In the genomic region with DNA sequence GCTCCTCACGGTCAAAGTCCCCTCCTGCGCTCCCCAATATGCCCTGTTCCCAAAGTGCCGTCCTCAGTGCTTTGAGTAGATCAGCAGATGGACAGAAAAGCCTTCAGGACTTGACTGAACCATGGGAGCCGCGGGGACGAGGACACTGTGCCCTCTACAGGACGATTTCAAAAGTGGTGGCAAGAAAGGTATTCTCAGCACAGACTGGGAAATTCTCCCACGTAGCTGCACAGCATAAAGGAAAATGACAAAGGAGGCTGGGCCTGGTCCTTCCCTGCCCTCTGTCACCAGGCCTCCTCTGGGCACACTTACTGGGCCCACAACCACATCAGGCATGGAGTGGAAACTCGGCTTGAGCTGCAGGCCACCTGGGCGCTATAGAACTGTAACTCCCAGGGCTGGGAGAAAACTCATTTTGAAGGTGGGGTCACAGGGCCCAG, we compare ENCODE assay signal across 8 cellular contexts. TPM values are rescaled to one million over a fixed set of nuclear protein-coding genes. Genes with fewer than 3 reads are reported as not detected.
DNase-seq lines count a peak whose midpoint lies in the region; ATAC-seq and TF ChIP-seq lines count a peak whose summit lies in the region.

No MANE protein-coding gene starts in this region.

- H3K9me3 ChIP-seq in liver (ENCODE audit: control insufficient read depth in 4 of 4, low read length in 3 of 4): no peaks in the 10 kb centered on the region

- TF ChIP-seq CTCF in choroid plexus epithelial cell (conservative IDR thresholded peaks at IDR 0.05; ENCODE audit: low read depth, low read length): peak; percentile 86
- peak; percentile 73 for TF ChIP-seq CTCF in liver (IDR thresholded peaks at IDR 0.05; ENCODE audit: low read depth, low read length, missing input control)

- DNase-seq in SIG-M5 treated with dmso at 0.1 percent for 504 hours (lab: John Stamatoyannopoulos, UW; ENCODE audit: unreplicated experiment) (peak; percentile 74), SIG-M5 (lab: John Stamatoyannopoulos, UW) (no peak), NCI-H2081 (lab: John Stamatoyannopoulos, UW) (peak; percentile 51 to 65), choroid plexus epithelial cell (ENCODE audit: low read depth) (peak; percentile 83)
- DNase-seq in activated CD4-positive, alpha-beta T cell treated with anti-CD3 and anti-CD28 coated beads for 1 hour: peak; percentile 28
- peak; percentile 29 for DNase-seq in stimulated activated CD8-positive, alpha-beta memory T cell treated with anti-CD3 and anti-CD28 coated beads, Interleukin-15, amount 100 ng/mL, for 1 hour (ENCODE audit: low read depth)

- no peak overlapping the region for H3K9ac ChIP-seq in liver (ENCODE audit: low read depth in 1 of 2, low read length in 2 of 2)

- H3K27me3 ChIP-seq in liver (ENCODE audit: control insufficient read depth in 4 of 4, insufficient read depth in 4 of 4, low read length in 3 of 4): no peaks in the 10 kb centered on the region

- H3K4me3 ChIP-seq in choroid plexus epithelial cell (ENCODE audit: low read depth, low read length): no peak overlapping the region
- H3K4me3 ChIP-seq in liver (ENCODE audit: low read depth in 1 of 3, low read length in 3 of 3): no peak overlapping the region

- peak; percentile 67 for ATAC-seq in HG02623 (IDR thresholded peaks at IDR 0.05; ENCODE audit: unreplicated experiment)

- WGBS in liver: 26% methylated on average over 10 of the region's 10 CpGs

- no peaks in the 10 kb centered on the region for H3K36me3 ChIP-seq in liver (ENCODE audit: control insufficient read depth in 4 of 4, insufficient read depth in 3 of 4, low read depth in 1 of 4, low read length in 3 of 4)

- H3K4me1 ChIP-seq in liver (ENCODE audit: control insufficient read depth in 4 of 4, insufficient read depth in 4 of 4, low read length in 3 of 4): peaks cover 4 to 29% (median 23%) of the 10 kb centered on the region in 4 donors

- no peak overlapping the region for H3K27ac ChIP-seq in liver (ENCODE audit: low read depth in 1 of 2, low read length in 2 of 2)

- peak; percentile 94 to 98 for TF ChIP-seq RAD21 in liver (IDR thresholded peaks at IDR 0.05)

TF ChIP-seq in liver, 16 proteins besides CTCF, POLR2A, EP300 and RAD21:
- peak in 1 of 2 donors; percentile 33 for TF ChIP-seq HNF4A (conservative IDR thresholded peaks at IDR 0.05)
- no peak for TF ChIP-seq ZBTB33 (IDR thresholded peaks at IDR 0.05)

RNA-seq across cellular contexts. Expression of gene MTMR12, which starts 16.7 kb away (rescaled TPM):
- 10 to 100 TPM; 24.3 to 28.7 TPM for total RNA-seq in liver
- 1 to 10 TPM; 4.4 to 7.2 TPM for polyA plus RNA-seq in liver
